Comparison of ENCODE assay signal across 8 cellular contexts in genomic region chr12:104063712-104064030, GRCh38. TPM values are rescaled to one million over a fixed set of nuclear protein-coding genes. Genes with fewer than 3 reads are reported as not detected.
DNase-seq lines count a peak whose midpoint lies in the region; ATAC-seq and TF ChIP-seq lines count a peak whose summit lies in the region.

No MANE protein-coding gene starts in this region.

- POLR2A ChIA-PET in HEK293 (lab: Yijun Ruan, JAX): interaction anchor here (0.7 to 1.8 kb wide), 8 partner anchors 12 to 134 kb away, joined by 3 to 15 read pairs (median 4); partner anchors contain the start of genes GLT8D2, HSP90B1, NFYB and TDG

- CTCF ChIA-PET in HEK293 (lab: Yijun Ruan, JAX): interaction anchor here (0.6 to 1.5 kb wide), 3 partner anchors 45 to 777 kb away, joined by 3 to 12 read pairs (median 3); no protein-coding TSS in a partner anchor

- H3K27me3 Mint-ChIP-seq in chondrocyte (ENCODE audit: low read depth) (no peaks in the 10 kb centered on the region), memory B cell (peaks cover 6% of the 10 kb centered on the region)

- intact Hi-C loops in posterior cingulate gyrus (cut with DNase I): loop anchor here (1.0 to 2.0 kb wide), 2 partner anchors 75 to 97 kb away; partner anchors contain the start of gene NFYB

- peak overlapping the region; percentile 92 for H3K27ac Mint-ChIP-seq in chondrocyte (ENCODE audit: unreplicated experiment)
- H3K27ac Mint-ChIP-seq in memory B cell: peak overlapping the region; percentile 83

- H3K27ac ChIP-seq in HEK293 (ENCODE audit: extremely low read depth, low read depth, low read length) (peak overlapping the region; percentile 82), upper lobe of left lung (peak overlapping the region; percentile 81 to 87 (median 86))

- H3K4me3 ChIP-seq in HEK293 (ENCODE audit: low read depth, low read length): peak overlapping the region; percentile 93
- H3K4me3 ChIP-seq in upper lobe of left lung: peak overlapping the region; percentile 57 to 97 (median 89)

- no peak for TF ChIP-seq POLR2A in upper lobe of left lung (IDR thresholded peaks at IDR 0.05)

- H3K4me1 ChIP-seq in HEK293 (ENCODE audit: control insufficient read depth, insufficient read depth, low read length) (peaks cover 3% of the 10 kb centered on the region; the same call in 1 of the 2 replicates), upper lobe of left lung (peaks cover 13 to 19% (median 16%) of the 10 kb centered on the region in 4 donors)

- H3K4me1 Mint-ChIP-seq in chondrocyte (ENCODE audit: low read depth): peaks cover 28% of the 10 kb centered on the region
- peaks cover 5% of the 10 kb centered on the region for H3K4me1 Mint-ChIP-seq in memory B cell

- H3K4me3 Mint-ChIP-seq in chondrocyte (ENCODE audit: unreplicated experiment) (peak overlapping the region; percentile 96), memory B cell (peak overlapping the region; percentile 97)

- TF ChIP-seq CTCF in HEK293 (tag by site-specific recombination; IDR thresholded peaks at IDR 0.05) (no peak), chondrocyte (IDR thresholded peaks at IDR 0.05) (no peak), upper lobe of left lung (IDR thresholded peaks at IDR 0.05) (no peak)

- H3K36me3 ChIP-seq in HEK293 (ENCODE audit: control insufficient read depth in 2 of 2, insufficient read depth in 1 of 2, low read length in 2 of 2) (peaks cover 11 to 22% of the 10 kb centered on the region in 2 experiments), upper lobe of left lung (peaks cover 0 to 15% (median 2%) of the 10 kb centered on the region in 4 donors)

- H3K9me3 ChIP-seq in HEK293 (ENCODE audit: control insufficient read depth, insufficient read depth, low read depth, low read length): no peaks in the 10 kb centered on the region
- no peaks in the 10 kb centered on the region for H3K9me3 ChIP-seq in upper lobe of left lung

- ATAC-seq in memory B cell (ENCODE audit: low read depth): peak; percentile 36
- ATAC-seq in upper lobe of left lung (ENCODE audit: low FRiP score in 2 of 2): peak; percentile 7 to 35

- 1 to 13% methylated on average over 1 to 7 of the region's 7 CpGs for WGBS in upper lobe of left lung, 2 donors

- H3K36me3 Mint-ChIP-seq in chondrocyte (ENCODE audit: low read depth) (peaks cover 4% of the 10 kb centered on the region), memory B cell (peaks cover 5% of the 10 kb centered on the region)

- H3K9me3 Mint-ChIP-seq in chondrocyte (ENCODE audit: low read depth): no peaks in the 10 kb centered on the region
- H3K9me3 Mint-ChIP-seq in memory B cell: no peaks in the 10 kb centered on the region

- H3K27me3 ChIP-seq in upper lobe of left lung: no peaks in the 10 kb centered on the region

- no peak for TF ChIP-seq EP300 in upper lobe of left lung (IDR thresholded peaks at IDR 0.05)

- peak; percentile 8 for DNase-seq in NCI-H446 treated with DMSO at 0.1 percent for 48 hours (lab: John Stamatoyannopoulos, UW)
- DNase-seq in NCI-H446 (lab: John Stamatoyannopoulos, UW): no peak
- peak; percentile 54 for DNase-seq in NAMALWA (ENCODE audit: low spot score)
- no peak for DNase-seq in chondrocyte (ENCODE audit: low spot score)
- DNase-seq in memory B cell (ENCODE audit: low spot score in 2 of 2): peak in 1 of 2 donors; percentile 8
- peak in 1 of 2 donors; percentile 22 for DNase-seq in upper lobe of left lung
- DNase-seq in posterior cingulate gyrus: no peak

TF ChIP-seq in HEK293, 187 proteins besides CTCF, POLR2A, EP300 and RAD21:
- no peak for TF ChIP-seq ZNF677 (tag by site-specific recombination; IDR thresholded peaks at IDR 0.05)
- TF ChIP-seq ZNF76 (tag by site-specific recombination; IDR thresholded peaks at IDR 0.05; ENCODE audit: borderline replicate concordance, low read depth): no peak
- peak; percentile 99 for TF ChIP-seq ZNF335 (tag by site-specific recombination; conservative IDR thresholded peaks at IDR 0.05)
- peak; percentile 45; the same call in 1 of the 2 replicates for TF ChIP-seq SCRT2 (tag by site-specific recombination; IDR thresholded peaks at IDR 0.05)

RNA-seq across cellular contexts. Expression of gene HCFC2, which starts 0.7 kb away (rescaled TPM):
- 20.8 to 26.9 TPM (median 23.5 TPM) in 3 replicates for total RNA-seq in chondrocyte
- 10 to 100 TPM; 10.3 to 28.2 (median 15.8) TPM for total RNA-seq in upper lobe of left lung

RNA-seq across cellular contexts. Expression of gene GLT8D2, which starts 13.7 kb away (rescaled TPM):
- total RNA-seq in chondrocyte (37.6 to 48.6 TPM (median 38.8 TPM) in 3 replicates), upper lobe of left lung (1 to 10 TPM in 5 of 6 donors, not detected in 1; 2.4 to 9.5 (median 5.3) TPM)

Comparison
In these comparisons a context has a peak if more than half of its experiments do, and no peak if none do; other contexts are left out.
1. DNase-seq: peak in NCI-H446 treated with DMSO at 0.1 percent for 48 hours (single experiment) and NAMALWA (single experiment); none in NCI-H446 (0 of 2), chondrocyte (single experiment) and posterior cingulate gyrus (0 of 10).